ENCODE assay signal across 9 cellular contexts in the genomic region with DNA sequence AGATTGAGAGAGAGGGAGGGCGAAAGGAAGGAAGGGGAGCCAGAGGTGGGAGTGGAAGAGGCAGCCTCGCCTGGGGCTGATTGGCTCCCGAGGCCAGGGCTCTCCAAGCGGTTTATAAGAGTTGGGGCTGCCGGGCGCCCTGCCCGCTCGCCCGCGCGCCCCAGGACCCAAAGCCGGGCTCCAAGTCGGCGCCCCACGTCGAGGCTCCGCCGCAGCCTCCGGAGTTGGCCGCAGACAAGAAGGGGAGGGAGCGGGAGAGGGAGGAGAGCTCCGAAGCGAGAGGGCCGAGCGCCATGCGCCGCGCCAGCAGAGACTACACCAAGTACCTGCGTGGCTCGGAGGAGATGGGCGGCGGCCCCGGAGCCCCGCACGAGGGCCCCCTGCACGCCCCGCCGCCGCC. TPM values are rescaled to one million over a fixed set of nuclear protein-coding genes. Genes with fewer than 3 reads are reported as not detected.
DNase-seq lines count a peak whose midpoint lies in the region; ATAC-seq and TF ChIP-seq lines count a peak whose summit lies in the region.
"Had no signal": no experiment of that assay in that cellular context is flagged by ENCODE, and none has a peak within 500 bp of the region (broad histone marks: within the 10 kb centered on the region; RNA-seq: fewer than 3 reads in every experiment).

A gene with protein sequence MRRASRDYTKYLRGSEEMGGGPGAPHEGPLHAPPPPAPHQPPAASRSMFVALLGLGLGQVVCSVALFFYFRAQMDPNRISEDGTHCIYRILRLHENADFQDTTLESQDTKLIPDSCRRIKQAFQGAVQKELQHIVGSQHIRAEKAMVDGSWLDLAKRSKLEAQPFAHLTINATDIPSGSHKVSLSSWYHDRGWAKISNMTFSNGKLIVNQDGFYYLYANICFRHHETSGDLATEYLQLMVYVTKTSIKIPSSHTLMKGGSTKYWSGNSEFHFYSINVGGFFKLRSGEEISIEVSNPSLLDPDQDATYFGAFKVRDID (plus strand): TSS at position 142 of the 400 bp plus-strand sequence. CDS start 152 bp downstream, at position 294.

- H3K4me3 ChIP-seq in right atrium auricular region (peak within 1 kb of the TSS; percentile 14 to 39), spleen (peak within 1 kb of the TSS; percentile 18 to 70 (median 36))

- TF ChIP-seq POLR2A in GM18505 (IDR thresholded peaks at IDR 0.05; ENCODE audit: borderline replicate concordance, extremely low read depth, insufficient read depth, insufficient read length) (peak; percentile 58), spleen (IDR thresholded peaks at IDR 0.05) (no peak)

- no peak for DNase-seq in activated CD4-positive, alpha-beta T cell treated with anti-CD3 and anti-CD28 coated beads, Interleukin-2, amount 10 ng/mL, durations not matched to agents 7 days and 5 days
- no peak for DNase-seq in right atrium auricular region (ENCODE audit: low spot score)
- no peak for DNase-seq in spleen
- no peak for DNase-seq in GF-D8 (lab: John Stamatoyannopoulos, UW)
- no peak for DNase-seq in activated gamma-delta T cell treated with Interleukin-2 at 50 U/mL for 16 hours
- DNase-seq in medulla oblongata (ENCODE audit: extremely low spot score): no peak

- POLR2A ChIA-PET in activated CD4-positive, alpha-beta T cell treated with anti-CD3 and anti-CD28 coated beads, Interleukin-2, amount 10 ng/mL, durations not matched to agents 7 days and 5 days (lab: Charles Lee): interaction anchor here (0.7 kb wide), 1 partner anchor 182 kb away, joined by 3 read pairs; no protein-coding TSS in a partner anchor

- H3K27me3 Mint-ChIP-seq in activated CD4-positive, alpha-beta T cell treated with anti-CD3 and anti-CD28 coated beads, Interleukin-2, amount 10 ng/mL, durations not matched to agents 7 days and 5 days: peaks cover 47% of the 10 kb centered on the region

- peaks cover 0 to 21% of the 10 kb centered on the region in 2 donors for H3K27me3 ChIP-seq in right atrium auricular region
- peaks cover 0 to 46% (median 29%) of the 10 kb centered on the region in 7 donors for H3K27me3 ChIP-seq in spleen (replicated peaks in 1 of 7)

- no peak within 1 kb of the TSS for H3K27ac Mint-ChIP-seq in activated CD4-positive, alpha-beta T cell treated with anti-CD3 and anti-CD28 coated beads, Interleukin-2, amount 10 ng/mL, durations not matched to agents 7 days and 5 days

- H3K27ac ChIP-seq in right atrium auricular region (no peak within 1 kb of the TSS), spleen (no peak within 1 kb of the TSS)
- H3K27ac ChIP-seq: neutrophil had no signal

- H3K4me1 Mint-ChIP-seq in activated CD4-positive, alpha-beta T cell treated with anti-CD3 and anti-CD28 coated beads, Interleukin-2, amount 10 ng/mL, durations not matched to agents 7 days and 5 days: peaks cover 17% of the 10 kb centered on the region

- H3K9me3 ChIP-seq in right atrium auricular region (no peaks in the 10 kb centered on the region), spleen (peaks cover 0 to 5% (median 0%) of the 10 kb centered on the region in 8 donors)
- H3K9me3 ChIP-seq: neutrophil had no signal

- intact Hi-C loops in spleen (cut with DNase I; ENCODE audit: low total_unique reads): no loop called here

- H3K4me3 Mint-ChIP-seq in activated CD4-positive, alpha-beta T cell treated with anti-CD3 and anti-CD28 coated beads, Interleukin-2, amount 10 ng/mL, durations not matched to agents 7 days and 5 days: peak within 1 kb of the TSS; percentile 74

- peaks cover 0 to 11% of the 10 kb centered on the region in 2 donors for H3K4me1 ChIP-seq in right atrium auricular region
- H3K4me1 ChIP-seq in spleen: peaks cover 0 to 20% (median 17%) of the 10 kb centered on the region in 6 donors

- H3K9me3 Mint-ChIP-seq in activated CD4-positive, alpha-beta T cell treated with anti-CD3 and anti-CD28 coated beads, Interleukin-2, amount 10 ng/mL, durations not matched to agents 7 days and 5 days: peaks cover 11% of the 10 kb centered on the region

- CTCF ChIA-PET in activated CD4-positive, alpha-beta T cell treated with anti-CD3 and anti-CD28 coated beads, Interleukin-2, amount 10 ng/mL, durations not matched to agents 7 days and 5 days (lab: Charles Lee): interaction anchor here (0.6 kb wide), 1 partner anchor 9 kb away, joined by 3 read pairs; no protein-coding TSS in a partner anchor

- TF ChIP-seq CTCF in right atrium auricular region (IDR thresholded peaks at IDR 0.05): no peak
- no peak for TF ChIP-seq CTCF in spleen (IDR thresholded peaks at IDR 0.05 in 8 of 11, conservative IDR thresholded peaks at IDR 0.05 in 3 of 11)

- H3K36me3 ChIP-seq in right atrium auricular region (no peaks in the 10 kb centered on the region), spleen (no peaks in the 10 kb centered on the region)
- H3K36me3 ChIP-seq: neutrophil had no signal

- ATAC-seq in GM18505 (IDR thresholded peaks at IDR 0.05; ENCODE audit: unreplicated experiment) (peak; percentile 33), HG02623 (IDR thresholded peaks at IDR 0.05; ENCODE audit: unreplicated experiment) (peak; percentile 16)

- no peaks in the 10 kb centered on the region for H3K36me3 Mint-ChIP-seq in activated CD4-positive, alpha-beta T cell treated with anti-CD3 and anti-CD28 coated beads, Interleukin-2, amount 10 ng/mL, durations not matched to agents 7 days and 5 days (ENCODE audit: low read depth)

- WGBS in spleen, 5 donors: 2 to 5% (median 4%) methylated on average over 15 to 39 of the region's 39 CpGs

RNA-seq across cellular contexts. Expression of the gene that starts here (rescaled TPM):
- under 1 TPM; 0.77 to 0.87 TPM for total RNA-seq in activated CD4-positive, alpha-beta T cell treated with anti-CD3 and anti-CD28 coated beads, Interleukin-2, amount 10 ng/mL, durations not matched to agents 7 days and 5 days
- total RNA-seq in right atrium auricular region (not detected), spleen (1 to 10 TPM in 1 of 7 donors, under 1 TPM in 5, not detected in 1; 0.32 to 1.4 (median 0.56) TPM)
- polyA plus RNA-seq in spleen: under 1 TPM; 0.61 to 0.87 (median 0.86) TPM
